Comparison of ENCODE assay signal across 8 cellular contexts in genomic region chr15:66293419-66294156, GRCh38. TPM values are rescaled to one million over a fixed set of nuclear protein-coding genes. Genes with fewer than 3 reads are reported as not detected.
DNase-seq lines count a peak whose midpoint lies in the region; ATAC-seq and TF ChIP-seq lines count a peak whose summit lies in the region.

DIS3L (plus strand) TSS chr15:66293568; CDS start chr15:66293597, 29 bp downstream.

- no peaks in the 10 kb centered on the region for H3K9me3 Mint-ChIP-seq in activated T-cell treated with anti-CD3 and anti-CD28 coated beads, Interleukin-2, amount 50 U/mL, for 4 hours
- no peaks in the 10 kb centered on the region for H3K9me3 Mint-ChIP-seq in naive thymus-derived CD4-positive, alpha-beta T cell

- H3K27ac Mint-ChIP-seq in naive thymus-derived CD4-positive, alpha-beta T cell: peak within 1 kb of the TSS; percentile 86 to 97 (median 96)

- no peaks in the 10 kb centered on the region for H3K36me3 Mint-ChIP-seq in activated T-cell treated with anti-CD3 and anti-CD28 coated beads, Interleukin-2, amount 50 U/mL, for 4 hours (ENCODE audit: insufficient read depth)
- peaks cover 0 to 5% (median 4%) of the 10 kb centered on the region in 5 donors for H3K36me3 Mint-ChIP-seq in naive thymus-derived CD4-positive, alpha-beta T cell

- TF ChIP-seq CTCF in PC-9 (conservative IDR thresholded peaks at IDR 0.05): no peak
- peak in 2 of 6 experiments; percentile 10 to 14 for TF ChIP-seq CTCF in esophagus squamous epithelium (IDR thresholded peaks at IDR 0.05)

- peak within 1 kb of the TSS; percentile 87 for H3K4me2 ChIP-seq in PC-9

- H3K9me3 ChIP-seq in PC-9 (ENCODE audit: insufficient read depth, low read depth): no peaks in the 10 kb centered on the region
- no peaks in the 10 kb centered on the region for H3K9me3 ChIP-seq in esophagus squamous epithelium
- no peaks in the 10 kb centered on the region for H3K9me3 ChIP-seq in naive thymus-derived CD4-positive, alpha-beta T cell (ENCODE audit: control insufficient read depth in 2 of 3, low read length in 3 of 3)

- H3K79me2 ChIP-seq in PC-9 (ENCODE audit: low read depth): peaks cover 19% of the 10 kb centered on the region

- peak within 1 kb of the TSS; percentile 57 for H3K27ac ChIP-seq in PC-9
- H3K27ac ChIP-seq in esophagus squamous epithelium: peak within 1 kb of the TSS; percentile 82 to 93 (median 90)
- H3K27ac ChIP-seq in naive thymus-derived CD4-positive, alpha-beta T cell (ENCODE audit: low read depth, low read length): peak within 1 kb of the TSS; percentile 84

- H3K27me3 ChIP-seq in PC-9 (ENCODE audit: insufficient read depth, low read depth) (no peaks in the 10 kb centered on the region), esophagus squamous epithelium (no peaks in the 10 kb centered on the region)
- no peaks in the 10 kb centered on the region for H3K27me3 ChIP-seq in naive thymus-derived CD4-positive, alpha-beta T cell (ENCODE audit: control insufficient read depth in 2 of 2, insufficient read depth in 2 of 2, low read length in 2 of 2)

- H3K4me1 ChIP-seq in PC-9 (replicated peaks; ENCODE audit: insufficient read depth) (peaks cover 28% of the 10 kb centered on the region), esophagus squamous epithelium (peaks cover 18 to 64% (median 23%) of the 10 kb centered on the region in 3 donors)
- peaks cover 13 to 31% of the 10 kb centered on the region in 2 donors for H3K4me1 ChIP-seq in naive thymus-derived CD4-positive, alpha-beta T cell (ENCODE audit: control insufficient read depth in 2 of 2, insufficient read depth in 2 of 2, low read length in 2 of 2)

- ATAC-seq in GM19023 (IDR thresholded peaks at IDR 0.05; ENCODE audit: unreplicated experiment) (peak; percentile 70), HG03196 (IDR thresholded peaks at IDR 0.05; ENCODE audit: unreplicated experiment) (peak; percentile 64)
- peak; percentile 85 to 87 for ATAC-seq in activated T-cell treated with anti-CD3 and anti-CD28 coated beads, Interleukin-2, amount 50 U/mL, for 4 hours
- ATAC-seq in naive thymus-derived CD4-positive, alpha-beta T cell: peak; percentile 85

- H3K36me3 ChIP-seq in PC-9 (ENCODE audit: low read depth) (no peaks in the 10 kb centered on the region), esophagus squamous epithelium (peaks cover 0 to 5% (median 0%) of the 10 kb centered on the region in 3 donors)
- H3K36me3 ChIP-seq in naive thymus-derived CD4-positive, alpha-beta T cell (ENCODE audit: control insufficient read depth in 2 of 3, insufficient read depth in 3 of 3, low read length in 3 of 3): no peaks in the 10 kb centered on the region

- no peaks in the 10 kb centered on the region for H4K20me1 ChIP-seq in PC-9 (ENCODE audit: insufficient read depth)

- TF ChIP-seq POLR2A in esophagus squamous epithelium (IDR thresholded peaks at IDR 0.05): peak in 2 of 4 donors; percentile 50 to 68

- CTCF ChIA-PET in PC-9 (lab: Charles Lee): no interaction called here
- CTCF ChIA-PET in naive thymus-derived CD4-positive, alpha-beta T cell (lab: Charles Lee): interaction anchor here (0.6 to 2.2 kb wide), 2 partner anchors 18 to 205 kb away, joined by 4 to 9 read pairs; no protein-coding TSS in a partner anchor

- no TSS peak for BruUV-seq in PC-9 (replicated peaks; lab: Mats Ljungman, UMichigan)

- DNase-seq in AG20443 (ENCODE audit: low spot score): peak; percentile 89
- DNase-seq in PC-9: peak in 1 of 2 experiments; percentile 52
- peak; percentile 54 for DNase-seq in activated T-cell treated with anti-CD3 and anti-CD28 coated beads, Interleukin-2, amount 50 U/mL, for 4 hours
- DNase-seq in esophagus squamous epithelium (lab: John Stamatoyannopoulos, UW): no peak
- peak; percentile 55 to 80 (median 69) for DNase-seq in naive thymus-derived CD4-positive, alpha-beta T cell
- DNase-seq in stimulated activated naive CD4-positive, alpha-beta T cell (lab: John Stamatoyannopoulos, UW): peak; percentile 42 to 75 (median 64)

- H3K4me3 Mint-ChIP-seq in activated T-cell treated with anti-CD3 and anti-CD28 coated beads, Interleukin-2, amount 50 U/mL, for 4 hours: peak within 1 kb of the TSS; percentile 87
- H3K4me3 Mint-ChIP-seq in naive thymus-derived CD4-positive, alpha-beta T cell: peak within 1 kb of the TSS; percentile 82 to 93 (median 89)

- WGBS in esophagus squamous epithelium, 2 donors: 0% methylated on average over 3 of the region's 92 CpGs; no CpG with 5 or more reads in 1 of the 2 donors

- no peaks in the 10 kb centered on the region for H3K27me3 Mint-ChIP-seq in activated T-cell treated with anti-CD3 and anti-CD28 coated beads, Interleukin-2, amount 50 U/mL, for 4 hours (ENCODE audit: low read depth)
- H3K27me3 Mint-ChIP-seq in naive thymus-derived CD4-positive, alpha-beta T cell: peaks cover 0 to 4% (median 0%) of the 10 kb centered on the region in 5 donors

- H2AFZ ChIP-seq in PC-9: peak within 1 kb of the TSS; percentile 85

- H3K4me1 Mint-ChIP-seq in activated T-cell treated with anti-CD3 and anti-CD28 coated beads, Interleukin-2, amount 50 U/mL, for 4 hours (ENCODE audit: low read depth): peaks cover 40% of the 10 kb centered on the region
- peaks cover 20 to 57% (median 48%) of the 10 kb centered on the region in 7 donors for H3K4me1 Mint-ChIP-seq in naive thymus-derived CD4-positive, alpha-beta T cell

- no peaks in the 10 kb centered on the region for H3K9me2 ChIP-seq in PC-9 (ENCODE audit: insufficient read depth)

- peaks cover 15% of the 10 kb centered on the region for H3F3A ChIP-seq in PC-9 (ENCODE audit: insufficient read depth, low read depth)

- intact Hi-C loops in PC-9 (cut with micrococcal nuclease; ENCODE audit: unreplicated experiment) (loop anchor here (2.0 to 10.0 kb wide), 3 partner anchors 203 to 679 kb away; partner anchors contain the start of genes INTS14 and SNAPC5), esophagus squamous epithelium (cut with DNase I) (no loop called here)
- intact Hi-C loops in naive thymus-derived CD4-positive, alpha-beta T cell (cut with micrococcal nuclease): loop anchor here (1.0 to 10.0 kb wide), 11 partner anchors 41 to 989 kb away; partner anchors contain the start of genes MAP2K1 (in 2 of the 2), RPL4 (in 2 of the 2), SNAPC5 (in 2 of the 2) and TIPIN (in 2 of the 2)

- POLR2A ChIA-PET in PC-9 (lab: Charles Lee; ENCODE audit: unreplicated experiment): interaction anchor here (0.6 to 0.7 kb wide), 2 partner anchors 160 to 227 kb away, joined by 6 to 12 read pairs; no protein-coding TSS in a partner anchor
- POLR2A ChIA-PET in naive thymus-derived CD4-positive, alpha-beta T cell (lab: Charles Lee): interaction anchor here (0.7 to 3.4 kb wide), 4 partner anchors 9 to 993 kb away, joined by 3 to 13 read pairs (median 5); partner anchors contain the start of genes RAB11A and SNAPC5

- H3K4me3 ChIP-seq in PC-9 (peak within 1 kb of the TSS; percentile 52), esophagus squamous epithelium (peak within 1 kb of the TSS; percentile 54 to 86 (median 72))
- H3K4me3 ChIP-seq in naive thymus-derived CD4-positive, alpha-beta T cell (ENCODE audit: low read length): peak within 1 kb of the TSS; percentile 69

RNA-seq across cellular contexts. Expression of gene DIS3L, which starts in this region (rescaled TPM):
- total RNA-seq in PC-9 (2021): 27.7 and 31.2 TPM in 2 replicates
- 10 to 100 TPM; 22.7 to 32.1 (median 26.3) TPM for total RNA-seq in activated T-cell treated with anti-CD3 and anti-CD28 coated beads, Interleukin-2, amount 50 U/mL, for 4 hours
- total RNA-seq in esophagus squamous epithelium: 10 to 100 TPM; 12.5 to 34.0 (median 20.6) TPM
- 10 to 100 TPM; 34.3 to 40.2 (median 38.1) TPM for total RNA-seq in naive thymus-derived CD4-positive, alpha-beta T cell
- polyA plus RNA-seq in naive thymus-derived CD4-positive, alpha-beta T cell: 10 to 100 TPM; 25.3 to 48.8 TPM
